In the genomic region with DNA sequence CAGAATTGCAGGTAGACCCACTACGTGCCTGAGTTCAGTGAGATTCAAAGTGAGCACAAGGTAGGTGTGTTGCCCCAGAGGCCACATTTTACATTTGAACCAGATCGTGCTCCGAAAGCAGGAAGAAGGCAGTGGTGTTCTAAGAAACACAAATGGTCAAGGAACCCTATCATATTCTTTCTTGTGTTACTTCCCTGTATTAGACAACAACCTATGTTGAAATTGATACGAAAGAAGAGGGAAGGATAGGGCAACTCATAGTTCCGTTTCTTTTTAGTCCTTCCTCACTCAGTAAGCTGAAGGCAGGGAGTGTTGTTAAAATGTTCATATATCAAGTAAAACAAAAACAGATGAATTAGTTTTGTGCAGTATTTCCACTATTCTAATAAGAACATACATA, we compare ENCODE assay signal across 31 cellular contexts. TPM values are rescaled to one million over a fixed set of nuclear protein-coding genes. Genes with fewer than 3 reads are reported as not detected.
DNase-seq lines count a peak whose midpoint lies in the region; ATAC-seq and TF ChIP-seq lines count a peak whose summit lies in the region.
"Had no signal": no experiment of that assay in that cellular context is flagged by ENCODE, and none has a peak within 500 bp of the region (broad histone marks: within the 10 kb centered on the region; RNA-seq: fewer than 3 reads in every experiment).

No MANE protein-coding gene starts in this region.

- no peak overlapping the region for H3K4me3 ChIP-seq in right atrium auricular region
- H3K4me3 ChIP-seq in sigmoid colon, result no peak overlapping the region
- H3K4me3 ChIP-seq: MG63, ovary, smooth muscle cell, suprapubic skin had no signal

- H3K36me3 Mint-ChIP-seq in stimulated activated effector memory CD8-positive, alpha-beta T cell treated with anti-CD3 and anti-CD28 coated beads, Interleukin-12 subunit alpha, Interleukin-12 subunit beta, amount 100 ng/mL, for 72 hours, result no peaks in the 10 kb centered on the region

- intact Hi-C loops in Right ventricle myocardium superior (cut with DNase I) (no loop called here), sigmoid colon (cut with DNase I) (loop anchor here (2.0 to 5.0 kb wide), 2 partner anchors 33 to 198 kb away; partner anchors contain the start of gene OLFML2B)

- no peak overlapping the region for H3K27ac ChIP-seq in right atrium auricular region
- peak overlapping the region; percentile 18 for H3K27ac ChIP-seq in caudate nucleus (ENCODE audit: low read depth, low read length)
- H3K27ac ChIP-seq in sigmoid colon, result peak overlapping the region in 3 of 4 donors; percentile 72 to 85 (median 85)
- H3K27ac ChIP-seq: epithelial cell of prostate, KMS-11, ovary, suprapubic skin had no signal

- no peak for TF ChIP-seq EP300 in sigmoid colon (IDR thresholded peaks at IDR 0.05)

- 87 to 89% methylated on average over 5 of the region's 5 CpGs for WGBS in sigmoid colon, 2 donors

- H3K36me3 ChIP-seq in right atrium auricular region (no peaks in the 10 kb centered on the region), sigmoid colon (peaks cover 0 to 11% (median 0%) of the 10 kb centered on the region in 4 donors)
- H3K36me3 ChIP-seq: MG63, ovary had no signal

- H3K4me1 Mint-ChIP-seq in stimulated activated effector memory CD8-positive, alpha-beta T cell treated with anti-CD3 and anti-CD28 coated beads, Interleukin-12 subunit alpha, Interleukin-12 subunit beta, amount 100 ng/mL, for 72 hours, result no peaks in the 10 kb centered on the region
- H3K4me1 Mint-ChIP-seq: CD4-positive, alpha-beta memory T cell had no signal

- no peak for DNase-seq in Right ventricle myocardium superior
- DNase-seq in right atrium auricular region (ENCODE audit: low spot score), result no peak
- DNase-seq in NOMO-1 treated with DMSO at 0.1 percent for 48 hours (lab: John Stamatoyannopoulos, UW; ENCODE audit: unreplicated experiment), result peak; percentile 93
- DNase-seq in caudate nucleus (lab: John Stamatoyannopoulos, UW), result no peak
- no peak for DNase-seq in sigmoid colon
- DNase-seq in stimulated activated effector memory CD8-positive, alpha-beta T cell treated with anti-CD3 and anti-CD28 coated beads, Interleukin-12 subunit alpha, Interleukin-12 subunit beta, amount 100 ng/mL, for 72 hours (ENCODE audit: low spot score in 2 of 2), result no peak
- no peak for DNase-seq in GM13976 (ENCODE audit: low spot score)
- DNase-seq: 8988T; activated CD4-positive, alpha-beta memory T cell treated with anti-CD3 and anti-CD28 coated beads for 36 hours; activated CD4-positive, CD25-positive, alpha-beta regulatory T cell treated with anti-CD3 and anti-CD28 coated beads, Interleukin-2, amount 50 U/mL, for 72 hours; activated CD8-positive, alpha-beta memory T cell treated with anti-CD3 and anti-CD28 coated beads, Interleukin-2, amount 50 U/mL, for 48 hours; activated naive CD4-positive, alpha-beta T cell treated with anti-CD3 and anti-CD28 coated beads, Interleukin-2, amount 50 U/mL, for 16 hours; amniotic stem cell; CD4-positive, alpha-beta memory T cell; DND-41; effector CD4-positive, alpha-beta T cell; hippocampal formation; MG63; NCI-H1436; NCI-H2081; NCI-H526 treated with DMSO at 0.1 percent for 48 hours; ovary; stimulated activated naive CD4-positive, alpha-beta T cell treated with Interleukin-2 at 50 U/mL for 16 hours had no signal

- no peaks in the 10 kb centered on the region for H3K27me3 ChIP-seq in right atrium auricular region
- H3K27me3 ChIP-seq in sigmoid colon, result no peaks in the 10 kb centered on the region
- H3K27me3 ChIP-seq: MG63, ovary, suprapubic skin had no signal

- in situ Hi-C loops in GM13976 (cut with MboI; ENCODE audit: low sequenced_read_pairs, unreplicated experiment), result no loop called here

- TF ChIP-seq POLR2A in sigmoid colon (IDR thresholded peaks at IDR 0.05), result no peak

- ATAC-seq in Right ventricle myocardium superior (ENCODE audit: poor library complexity), result peak; percentile 31
- ATAC-seq in stimulated activated effector memory CD8-positive, alpha-beta T cell treated with anti-CD3 and anti-CD28 coated beads, Interleukin-12 subunit alpha, Interleukin-12 subunit beta, amount 100 ng/mL, for 72 hours, result no peak
- ATAC-seq in HG03108 (IDR thresholded peaks at IDR 0.05; ENCODE audit: unreplicated experiment), result no peak

- no peaks in the 10 kb centered on the region for H3K9me3 Mint-ChIP-seq in stimulated activated effector memory CD8-positive, alpha-beta T cell treated with anti-CD3 and anti-CD28 coated beads, Interleukin-12 subunit alpha, Interleukin-12 subunit beta, amount 100 ng/mL, for 72 hours

- H3K9me3 ChIP-seq in right atrium auricular region, result peaks cover 0 to 10% of the 10 kb centered on the region in 2 donors
- no peaks in the 10 kb centered on the region for H3K9me3 ChIP-seq in sigmoid colon
- H3K9me3 ChIP-seq: ovary, suprapubic skin had no signal

- H3K4me1 ChIP-seq in right atrium auricular region (no peaks in the 10 kb centered on the region), sigmoid colon (peaks cover 0 to 67% (median 54%) of the 10 kb centered on the region in 4 donors)

- H3K4me3 Mint-ChIP-seq in stimulated activated effector memory CD8-positive, alpha-beta T cell treated with anti-CD3 and anti-CD28 coated beads, Interleukin-12 subunit alpha, Interleukin-12 subunit beta, amount 100 ng/mL, for 72 hours, result no peak overlapping the region
- H3K4me3 Mint-ChIP-seq: activated CD4-positive, alpha-beta memory T cell treated with anti-CD3 and anti-CD28 coated beads for 36 hours; T-helper 1 cell treated with Interleukin-12 subunit alpha and Interleukin-12 subunit beta and Interleukin-4 antibody, amounts not matched to agents 30 μg/mL and 1 μg/mL, for 36 hours had no signal

- no peak for TF ChIP-seq CTCF in right atrium auricular region (IDR thresholded peaks at IDR 0.05)
- TF ChIP-seq CTCF in sigmoid colon (IDR thresholded peaks at IDR 0.05), result no peak
- no peak for TF ChIP-seq CTCF in GM13976 (IDR thresholded peaks at IDR 0.05; ENCODE audit: borderline replicate concordance, control extremely low read depth, extremely low read depth, insufficient read depth, missing control alignments)

- no peak overlapping the region for H3K27ac Mint-ChIP-seq in stimulated activated effector memory CD8-positive, alpha-beta T cell treated with anti-CD3 and anti-CD28 coated beads, Interleukin-12 subunit alpha, Interleukin-12 subunit beta, amount 100 ng/mL, for 72 hours
- H3K27ac Mint-ChIP-seq: activated CD4-positive, alpha-beta memory T cell treated with anti-CD3 and anti-CD28 coated beads for 36 hours; activated T-helper 2 cell treated with anti-CD3 and anti-CD28 coated beads, Interferon-gamma antibody, Interleukin-2, Interleukin-4, amounts not matched to agents 10 μg/mL and 5 μg/mL and 100 μg/mL, durations not matched to agents 14 hours and 24 hours and 36 hours; CD4-positive, alpha-beta memory T cell; T-helper 1 cell treated with Interleukin-12 subunit alpha and Interleukin-12 subunit beta and Interleukin-4 antibody, amounts not matched to agents 30 μg/mL and 1 μg/mL, for 36 hours had no signal

RNA-seq across cellular contexts. Expression of gene OLFML2B, which starts 33.9 kb away (rescaled TPM):
- 2.2 TPM for total RNA-seq in Right ventricle myocardium superior
- 1 to 10 TPM; 4.5 to 9.2 TPM for total RNA-seq in right atrium auricular region
- total RNA-seq in sigmoid colon, result 10 to 100 TPM; 14.3 to 27.4 (median 20.2) TPM
- polyA plus RNA-seq in sigmoid colon, result 1 to 10 TPM; 1.2 to 5.3 (median 3.5) TPM
- total RNA-seq: activated CD4-positive, alpha-beta memory T cell treated with anti-CD3 and anti-CD28 coated beads for 36 hours; activated T-helper 2 cell treated with anti-CD3 and anti-CD28 coated beads, Interferon-gamma antibody, Interleukin-2, Interleukin-4, amounts not matched to agents 10 μg/mL and 5 μg/mL and 100 μg/mL, durations not matched to agents 14 hours and 24 hours and 36 hours; lung microvascular endothelial cell had no signal
- polyA plus RNA-seq: CD4-positive, alpha-beta memory T cell had no signal

Comparison
In these comparisons a context has a peak if more than half of its experiments do, and no peak if none do; other contexts are left out.
1. H3K27ac ChIP-seq: peak in caudate nucleus (single experiment) and sigmoid colon (3 of 4); none in right atrium auricular region (0 of 2).